17 cellular contexts compared by ENCODE assay signal in genomic region chr3:67524046-67524445, GRCh38.
"Had no signal": no experiment of that assay in that cellular context is flagged by ENCODE, and none has a peak within 500 bp of the region (broad histone marks: within the 10 kb centered on the region; RNA-seq: fewer than 3 reads in every experiment).

No MANE protein-coding gene starts in this region.

- ATAC-seq: activated CD4-positive, alpha-beta T cell treated with anti-CD3 and anti-CD28 coated beads for 36 hours; gastrocnemius medialis; mucosa of descending colon; right cardiac atrium; stimulated activated naive CD8-positive, alpha-beta T cell treated with anti-CD3 and anti-CD28 coated beads, Interleukin-15, amount 100 ng/mL, for 72 hours had no signal

- H3K27ac ChIP-seq: gastrocnemius medialis, prostate gland, skin epidermis, VCaP had no signal

- H3K4me3 ChIP-seq: gastrocnemius medialis, mucosa of descending colon, prostate gland, skin epidermis had no signal

- H3K9me3 ChIP-seq: gastrocnemius medialis, mucosa of descending colon, prostate gland had no signal

- DNase-seq: activated CD4-positive, alpha-beta T cell treated with anti-CD3 and anti-CD28 coated beads for 36 hours; activated CD4-positive, alpha-beta T cell treated with anti-CD3 and anti-CD28 coated beads, Interleukin-2, amount 50 U/mL, for 48 hours; activated gamma-delta T cell; caudate nucleus; endodermal cell; gastrocnemius medialis; head of caudate nucleus; mesenchymal stem cell; mucosa of descending colon; naive B cell; right cardiac atrium; stimulated activated CD4-positive, alpha-beta T cell treated with anti-CD3 and anti-CD28 coated beads, Interleukin-15, amount 100 ng/mL, for 24 hours; stimulated activated CD4-positive, alpha-beta T cell treated with anti-CD3 and anti-CD28 coated beads, Interleukin-4, amount 100 ng/mL, for 1 hour; stimulated activated naive CD8-positive, alpha-beta T cell treated with anti-CD3 and anti-CD28 coated beads, Interleukin-15, amount 100 ng/mL, for 72 hours had no signal

- H3K4me1 ChIP-seq: prostate gland had no signal

- H3K36me3 ChIP-seq: prostate gland had no signal

- H3K27me3 ChIP-seq: gastrocnemius medialis had no signal
